1 cellular context compared by ENCODE assay signal in genomic region chr3:55244247-55244646, GRCh38.
TF ChIP-seq lines count a peak whose summit lies in the region.

No MANE protein-coding gene starts in this region.

TF ChIP-seq in GM23338, 12 proteins besides CTCF, POLR2A, EP300 and RAD21 (continued from another document):
- TF ChIP-seq ZNF462 (CRISPR knock-in tag; IDR thresholded peaks at IDR 0.05) (no peak), POLR2AphosphoS5 (IDR thresholded peaks at IDR 0.05; ENCODE audit: low read depth) (no peak), EZH2phosphoT487 (IDR thresholded peaks at IDR 0.05; ENCODE audit: unreplicated experiment) (no peak), REST (IDR thresholded peaks at IDR 0.05; ENCODE audit: unreplicated experiment) (no peak)
TF ChIP-seq in GM23338: peak in this region for 0.
